Comparison of ENCODE assay signal across 25 cellular contexts in the genomic region with DNA sequence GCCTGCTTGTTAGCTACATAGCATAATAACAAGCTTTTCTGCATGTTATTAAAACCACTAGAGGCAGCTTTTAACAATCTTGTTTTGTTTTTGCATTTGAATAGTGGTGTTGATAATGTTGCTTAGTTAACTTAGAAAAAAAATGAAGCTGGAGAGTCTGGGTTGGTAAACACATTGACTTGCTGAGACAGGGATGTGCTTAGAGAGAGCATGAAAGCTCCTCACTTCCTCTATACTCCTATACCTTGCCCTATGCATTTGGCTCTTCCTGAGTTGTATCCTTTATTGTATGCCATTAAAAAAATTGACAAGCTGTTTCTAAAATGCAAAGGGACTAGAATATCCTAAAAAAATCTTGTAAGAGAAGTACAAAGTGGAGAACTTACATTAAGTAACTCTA. TPM values are rescaled to one million over a fixed set of nuclear protein-coding genes. Genes with fewer than 3 reads are reported as not detected.
"Had no signal": no experiment of that assay in that cellular context is flagged by ENCODE, and none has a peak within 500 bp of the region (broad histone marks: within the 10 kb centered on the region; RNA-seq: fewer than 3 reads in every experiment).

No MANE protein-coding gene starts in this region.

- H3K27me3 ChIP-seq: esophagus squamous epithelium, gastroesophageal sphincter, neutrophil, right atrium auricular region, sigmoid colon, stomach, transverse colon had no signal

- ATAC-seq: gastroesophageal sphincter; left cardiac atrium; left ventricle myocardium superior; mucosa of descending colon; naive thymus-derived CD8-positive, alpha-beta T cell had no signal

- H3K36me3 Mint-ChIP-seq: naive thymus-derived CD8-positive, alpha-beta T cell had no signal

- DNase-seq: dermis blood vessel endothelial cell; esophagus squamous epithelium; glutamatergic neuron; immature natural killer cell; kidney; left cardiac atrium; left ventricle myocardium superior; mucosa of descending colon; naive thymus-derived CD8-positive, alpha-beta T cell; posterior cingulate gyrus; sigmoid colon; stimulated activated CD4-positive, alpha-beta T cell treated with anti-CD3 and anti-CD28 coated beads, Interleukin-12 subunit alpha, Interleukin-12 subunit beta, amount 100 ng/mL, for 4 hours; stimulated activated naive CD4-positive, alpha-beta T cell; stomach; substantia nigra; transverse colon had no signal

- H3K36me3 ChIP-seq: esophagus squamous epithelium, gastroesophageal sphincter, neutrophil, right atrium auricular region, sigmoid colon, stomach, thoracic aorta, transverse colon had no signal

- H3K27me3 Mint-ChIP-seq: naive thymus-derived CD8-positive, alpha-beta T cell had no signal

- H3K4me1 ChIP-seq: gastroesophageal sphincter, sigmoid colon, stomach had no signal

- H3K4me3 ChIP-seq: esophagus squamous epithelium, gastroesophageal sphincter, mucosa of descending colon, right atrium auricular region, sigmoid colon, skin epidermis, stomach, thoracic aorta, transverse colon had no signal

- H3K27ac ChIP-seq: esophagus squamous epithelium, gastroesophageal sphincter, neutrophil, right atrium auricular region, sigmoid colon, skin epidermis, stomach, thoracic aorta had no signal

- H3K27ac Mint-ChIP-seq: immature natural killer cell; naive thymus-derived CD8-positive, alpha-beta T cell had no signal

- H3K9me3 ChIP-seq: esophagus squamous epithelium, gastroesophageal sphincter, mucosa of descending colon, neutrophil, right atrium auricular region, sigmoid colon, stomach, thoracic aorta, transverse colon had no signal

- H3K4me3 Mint-ChIP-seq: immature natural killer cell; naive thymus-derived CD8-positive, alpha-beta T cell had no signal

- FAIRE-seq: colon, kidney had no signal

- H3K4me1 Mint-ChIP-seq: naive thymus-derived CD8-positive, alpha-beta T cell had no signal

RNA-seq across cellular contexts. Expression of a gene that starts 13.6 kb away (rescaled TPM):
- total RNA-seq: dermis blood vessel endothelial cell; lung microvascular endothelial cell; mesenteric fat pad; naive thymus-derived CD8-positive, alpha-beta T cell; thoracic aorta had no signal
- polyA plus RNA-seq: immature natural killer cell; naive thymus-derived CD8-positive, alpha-beta T cell; neural cell had no signal
